ENCODE assay signal across 29 cellular contexts in the genomic region with DNA sequence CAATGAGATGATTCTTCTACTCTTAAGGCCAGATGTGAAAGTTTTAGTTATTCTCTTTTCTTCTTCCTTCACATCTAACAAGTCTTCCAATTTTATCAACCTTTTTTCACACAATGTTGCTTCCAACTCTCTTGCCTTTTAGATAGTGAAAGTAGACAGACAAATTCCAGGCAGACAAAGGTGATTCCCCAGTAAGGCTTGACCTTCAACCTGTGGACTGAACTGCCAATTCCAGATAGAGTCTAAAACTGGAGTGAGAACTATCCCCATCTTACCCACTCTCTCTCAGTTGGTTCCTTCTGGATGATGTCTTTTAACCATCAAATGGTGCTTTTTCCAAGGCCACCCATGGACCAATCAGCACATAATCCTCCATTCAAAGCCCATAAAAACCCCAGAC.
"Had no signal": no experiment of that assay in that cellular context is flagged by ENCODE, and none has a peak within 500 bp of the region (broad histone marks: within the 10 kb centered on the region; RNA-seq: fewer than 3 reads in every experiment).

No MANE protein-coding gene starts in this region.

- H3K9me3 ChIP-seq: suprapubic skin, testis, thoracic aorta, thyroid gland, transverse colon, upper lobe of left lung, upper lobe of right lung, uterus, vagina had no signal

- H3K4me3 ChIP-seq: stomach, suprapubic skin, testis, thoracic aorta, thyroid gland, tibial artery, tibial nerve, transverse colon, upper lobe of left lung, upper lobe of right lung, uterus, vagina had no signal

- FAIRE-seq: urothelium cell line had no signal

- H3K27ac ChIP-seq: stomach, suprapubic skin, testis, thoracic aorta, thyroid gland, tibial artery, tibial nerve, transverse colon, upper lobe of left lung, upper lobe of right lung, uterus, vagina had no signal

- DNase-seq: stimulated activated CD4-positive, alpha-beta T cell treated with anti-CD3 and anti-CD28 coated beads, Interleukin-2, amount 100 ng/mL, for 48 hours; stimulated activated CD4-positive, alpha-beta T cell treated with anti-CD3 and anti-CD28 coated beads, Interleukin-4, amount 100 ng/mL, for 1 hour; stimulated activated CD4-positive, alpha-beta T cell treated with anti-CD3 and anti-CD28 coated beads, Interleukin-4, amount 100 ng/mL, for 24 hours; stimulated activated CD4-positive, alpha-beta T cell treated with anti-CD3 and anti-CD28 coated beads, Interleukin-4, amount 100 ng/mL, for 4 hours; stimulated activated CD8-positive, alpha-beta memory T cell treated with anti-CD3 and anti-CD28 coated beads, Interleukin-4, amount 100 ng/mL, for 48 hours; stimulated activated naive B cell treated with anti-CD40 and anti-IgM and Interleukin-4, amounts not matched to agents 10 μg/mL and 1 μg/mL and 100 μg/mL, for 72 hours; stimulated activated naive CD4-positive, alpha-beta T cell; stimulated activated naive CD4-positive, alpha-beta T cell treated with Interleukin-2 at 50 U/mL for 16 hours; stimulated activated naive CD8-positive, alpha-beta T cell treated with anti-CD3 and anti-CD28 coated beads, Interleukin-15, amount 100 ng/mL, for 72 hours; stimulated activated naive CD8-positive, alpha-beta T cell treated with anti-CD3 and anti-CD28 coated beads, Interleukin-15, Interleukin-2, amounts not matched to agents 100 U/mL and 50 U/mL, for 24 hours; stomach; substantia nigra; testis; thyroid gland; tibial artery; transverse colon; trophoblast cell; upper lobe of left lung; upper lobe of right lung; uterus had no signal

- H3K27me3 Mint-ChIP-seq: stimulated activated memory B cell treated with anti-CD40 and anti-IgM and Interleukin-4, amounts not matched to agents 10 μg/mL and 1 μg/mL and 100 μg/mL, for 72 hours; stimulated activated naive B cell treated with anti-CD40 and anti-IgM and Interleukin-4, amounts not matched to agents 10 μg/mL and 1 μg/mL and 100 μg/mL, for 72 hours; type B pancreatic cell had no signal

- H3K4me3 Mint-ChIP-seq: stimulated activated effector memory CD8-positive, alpha-beta T cell treated with anti-CD3 and anti-CD28 coated beads, Interleukin-12 subunit alpha, Interleukin-12 subunit beta, amount 100 ng/mL, for 72 hours; stimulated activated memory B cell treated with anti-CD40 and anti-IgM and Interleukin-4, amounts not matched to agents 10 μg/mL and 1 μg/mL and 100 μg/mL, for 72 hours; stimulated activated naive B cell treated with anti-CD40 and anti-IgM and Interleukin-4, amounts not matched to agents 10 μg/mL and 1 μg/mL and 100 μg/mL, for 72 hours; stimulated activated naive CD8-positive, alpha-beta T cell treated with anti-CD3 and anti-CD28 coated beads, Interleukin-15, amount 100 ng/mL, for 72 hours; stimulated activated naive CD8-positive, alpha-beta T cell treated with anti-CD3 and anti-CD28 coated beads, Interleukin-15, Interleukin-2, amounts not matched to agents 100 ng/mL and 50 ng/mL, for 24 hours; type B pancreatic cell had no signal

- H3K27ac Mint-ChIP-seq: stimulated activated effector memory CD8-positive, alpha-beta T cell treated with anti-CD3 and anti-CD28 coated beads, Interleukin-12 subunit alpha, Interleukin-12 subunit beta, amount 100 ng/mL, for 72 hours; stimulated activated memory B cell treated with anti-CD40 and anti-IgM and Interleukin-4, amounts not matched to agents 10 μg/mL and 1 μg/mL and 100 μg/mL, for 72 hours; stimulated activated naive B cell treated with anti-CD40 and anti-IgM and Interleukin-4, amounts not matched to agents 10 μg/mL and 1 μg/mL and 100 μg/mL, for 72 hours; stimulated activated naive CD8-positive, alpha-beta T cell treated with anti-CD3 and anti-CD28 coated beads, Interleukin-15, amount 100 ng/mL, for 72 hours; stimulated activated naive CD8-positive, alpha-beta T cell treated with anti-CD3 and anti-CD28 coated beads, Interleukin-15, Interleukin-2, amounts not matched to agents 100 ng/mL and 50 ng/mL, for 24 hours; type B pancreatic cell had no signal

- H3K9me3 Mint-ChIP-seq: type B pancreatic cell had no signal

- H3K27me3 ChIP-seq: stomach, suprapubic skin, testis, thyroid gland, tibial artery, tibial nerve, transverse colon, upper lobe of left lung, upper lobe of right lung, uterus, vagina had no signal

- H3K36me3 ChIP-seq: stomach, suprapubic skin, thoracic aorta, thyroid gland, tibial artery, tibial nerve, transverse colon, upper lobe of left lung, upper lobe of right lung, uterus, vagina had no signal

- ATAC-seq: stimulated activated effector memory CD8-positive, alpha-beta T cell treated with anti-CD3 and anti-CD28 coated beads, Interleukin-12 subunit alpha, Interleukin-12 subunit beta, amount 100 ng/mL, for 72 hours; stimulated activated memory B cell treated with anti-CD40 and anti-IgM and Interleukin-4, amounts not matched to agents 10 μg/mL and 1 μg/mL and 100 μg/mL, for 72 hours; stimulated activated naive B cell treated with anti-CD40 and anti-IgM and Interleukin-4, amounts not matched to agents 10 μg/mL and 1 μg/mL and 100 μg/mL, for 72 hours; stimulated activated naive CD8-positive, alpha-beta T cell treated with anti-CD3 and anti-CD28 coated beads, Interleukin-15, amount 100 ng/mL, for 72 hours; stimulated activated naive CD8-positive, alpha-beta T cell treated with anti-CD3 and anti-CD28 coated beads, Interleukin-15, Interleukin-2, amounts not matched to agents 100 U/mL and 50 U/mL, for 24 hours; upper lobe of right lung had no signal

- H3K36me3 Mint-ChIP-seq: stimulated activated effector memory CD8-positive, alpha-beta T cell treated with anti-CD3 and anti-CD28 coated beads, Interleukin-12 subunit alpha, Interleukin-12 subunit beta, amount 100 ng/mL, for 72 hours; stimulated activated memory B cell treated with anti-CD40 and anti-IgM and Interleukin-4, amounts not matched to agents 10 μg/mL and 1 μg/mL and 100 μg/mL, for 72 hours; stimulated activated naive B cell treated with anti-CD40 and anti-IgM and Interleukin-4, amounts not matched to agents 10 μg/mL and 1 μg/mL and 100 μg/mL, for 72 hours; type B pancreatic cell had no signal

- H3K4me1 Mint-ChIP-seq: stimulated activated effector memory CD8-positive, alpha-beta T cell treated with anti-CD3 and anti-CD28 coated beads, Interleukin-12 subunit alpha, Interleukin-12 subunit beta, amount 100 ng/mL, for 72 hours; stimulated activated memory B cell treated with anti-CD40 and anti-IgM and Interleukin-4, amounts not matched to agents 10 μg/mL and 1 μg/mL and 100 μg/mL, for 72 hours; stimulated activated naive B cell treated with anti-CD40 and anti-IgM and Interleukin-4, amounts not matched to agents 10 μg/mL and 1 μg/mL and 100 μg/mL, for 72 hours; stimulated activated naive CD8-positive, alpha-beta T cell treated with anti-CD3 and anti-CD28 coated beads, Interleukin-15, amount 100 ng/mL, for 72 hours had no signal

- H3K4me1 ChIP-seq: stomach, testis, thyroid gland, tibial artery, transverse colon, upper lobe of left lung, upper lobe of right lung, uterus had no signal
